In genomic region chr1:201739492-201740085, GRCh38 we compare ENCODE assay signal across 8 cellular contexts.
DNase-seq lines count a peak whose midpoint lies in the region; ATAC-seq and TF ChIP-seq lines count a peak whose summit lies in the region.

No MANE protein-coding gene starts in this region.

- H3K4me3 Mint-ChIP-seq in Calu3 (ENCODE audit: low read depth, unreplicated experiment), result peak overlapping the region; percentile 74

- no peak overlapping the region for H3K27ac Mint-ChIP-seq in Calu3 (ENCODE audit: unreplicated experiment)

- peak; percentile 85 to 92 for ATAC-seq in lower lobe of right lung
- ATAC-seq in HG02642 (IDR thresholded peaks at IDR 0.05; ENCODE audit: poor library complexity, unreplicated experiment), result no peak
- ATAC-seq in GM21515 (IDR thresholded peaks at IDR 0.05; ENCODE audit: unreplicated experiment), result no peak

- H3K27ac ChIP-seq in dorsolateral prefrontal cortex (peak overlapping the region; percentile 53 to 100 (median 93)), lower lobe of right lung (peak overlapping the region; percentile 69)

- no peaks in the 10 kb centered on the region for H3K36me3 ChIP-seq in lower lobe of right lung

- H3K27me3 ChIP-seq in dorsolateral prefrontal cortex, result no peaks in the 10 kb centered on the region
- peaks cover 4% of the 10 kb centered on the region for H3K27me3 ChIP-seq in lower lobe of right lung (ENCODE audit: low read depth)

- BruUV-seq in Calu3 (replicated peaks; lab: Mats Ljungman, UMichigan), result no TSS peak

- TF ChIP-seq POLR2A in NB4 (IDR thresholded peaks at IDR 0.05; ENCODE audit: extremely low read depth, insufficient read length), result no peak

- peaks cover 9% of the 10 kb centered on the region for H3K27me3 Mint-ChIP-seq in Calu3 (ENCODE audit: unreplicated experiment)

- peak; percentile 72 for DNase-seq in Calu3
- DNase-seq in NB4 (ENCODE audit: low read depth), result peak; percentile 28
- DNase-seq in activated CD4-positive, alpha-beta T cell treated with anti-CD3 and anti-CD28 coated beads, Interleukin-2, amount 50 U/mL, for 4 hours, result peak; percentile 50 to 53
- DNase-seq in dorsolateral prefrontal cortex, result peak in 7 of 10 donors; percentile 69 to 80 (median 76)
- DNase-seq in lower lobe of right lung, result peak; percentile 70
- peak; percentile 31 to 42 for DNase-seq in stimulated activated CD4-positive, alpha-beta T cell treated with anti-CD3 and anti-CD28 coated beads, Interleukin-4, amount 100 ng/mL, for 48 hours (ENCODE audit: low read depth in 2 of 2)

- CTCF ChIA-PET in Calu3 (lab: Charles Lee), result interaction anchor here (0.5 to 1.6 kb wide), 8 partner anchors 11 to 153 kb away, joined by 3 to 7 read pairs (median 4); no protein-coding TSS in a partner anchor

- no peaks in the 10 kb centered on the region for H3K9me3 Mint-ChIP-seq in Calu3 (ENCODE audit: low read depth, unreplicated experiment)

- intact Hi-C loops in Calu3 (cut with micrococcal nuclease; ENCODE audit: unreplicated experiment), result no loop called here
- intact Hi-C loops in dorsolateral prefrontal cortex (cut with DNase I), result loop anchor here in 1 of 2 donors (5.0 kb wide), 1 partner anchor 38 kb away; no protein-coding TSS in a partner anchor
- intact Hi-C loops in lower lobe of right lung (cut with DNase I), result no loop called here

- H3K4me1 ChIP-seq in lower lobe of right lung, result peaks cover 41% of the 10 kb centered on the region

- H3K4me3 ChIP-seq in NB4 (ENCODE audit: low read depth, low read length) (no peak overlapping the region), dorsolateral prefrontal cortex (peak overlapping the region; percentile 60 to 94 (median 84)), lower lobe of right lung (peak overlapping the region; percentile 76)

- H3K9me3 ChIP-seq in lower lobe of right lung, result no peaks in the 10 kb centered on the region

- TF ChIP-seq CTCF in Calu3 (IDR thresholded peaks at IDR 0.05; ENCODE audit: unreplicated experiment) (no peak), NB4 (IDR thresholded peaks at IDR 0.05; ENCODE audit: low read depth, low read length) (no peak), dorsolateral prefrontal cortex (IDR thresholded peaks at IDR 0.05 in 54 of 56, conservative IDR thresholded peaks at IDR 0.05 in 2 of 56; ENCODE audit: low read depth in 1 of 56, partially characterized antibody in 56 of 56) (peak in 8 of 56 donors; percentile 10 to 24 (median 20)), lower lobe of right lung (IDR thresholded peaks at IDR 0.05) (no peak)

- H3K4me1 Mint-ChIP-seq in Calu3 (ENCODE audit: low read depth, unreplicated experiment), result peaks cover 9% of the 10 kb centered on the region

- H3K36me3 Mint-ChIP-seq in Calu3 (ENCODE audit: insufficient read depth, unreplicated experiment), result peaks cover 21% of the 10 kb centered on the region

Comparison
In these comparisons a context has a peak if more than half of its experiments do, and no peak if none do; other contexts are left out.
1. ATAC-seq: peak in lower lobe of right lung (2 of 2); none in HG02642 (single experiment) and GM21515 (single experiment).
2. Peak in every context shown above with its lines, with median percentiles within 50 percentile points of each other: DNase-seq.